ENCODE assay signal across 16 cellular contexts in the genomic region with DNA sequence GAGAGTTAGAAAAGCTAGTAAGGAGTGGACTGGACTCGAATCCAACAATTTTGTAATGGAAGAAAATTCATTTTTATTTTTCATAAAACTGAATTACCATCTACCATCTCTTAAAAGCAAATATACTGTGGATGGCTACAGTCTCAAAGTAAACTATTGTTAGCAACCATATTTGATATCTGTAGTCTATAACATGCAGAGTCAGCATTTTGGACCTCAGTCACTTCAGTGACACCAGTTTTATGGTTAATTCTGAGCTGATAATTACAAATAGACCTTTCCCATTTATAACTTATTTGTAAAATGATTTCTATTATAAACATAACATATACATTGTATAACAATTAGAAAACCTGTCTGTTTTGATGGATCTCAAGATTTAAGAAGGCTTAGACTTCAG. TPM values are rescaled to one million over a fixed set of nuclear protein-coding genes. Genes with fewer than 3 reads are reported as not detected.
DNase-seq lines count a peak whose midpoint lies in the region; ATAC-seq and TF ChIP-seq lines count a peak whose summit lies in the region.
"Had no signal": no experiment of that assay in that cellular context is flagged by ENCODE, and none has a peak within 500 bp of the region (broad histone marks: within the 10 kb centered on the region; RNA-seq: fewer than 3 reads in every experiment).

No MANE protein-coding gene starts in this region.

- intact Hi-C loops in left ventricle myocardium inferior (cut with micrococcal nuclease), result no loop called here

- no peak overlapping the region for H3K27ac ChIP-seq in left ventricle myocardium inferior (replicated peaks)
- no peak overlapping the region for H3K27ac ChIP-seq in right atrium auricular region
- H3K27ac ChIP-seq: SK-N-MC had no signal

- H3K27ac Mint-ChIP-seq in T-helper 17 cell, result peak overlapping the region; percentile 86
- no peak overlapping the region for H3K27ac Mint-ChIP-seq in glutamatergic neuron (ENCODE audit: unreplicated experiment)
- H3K27ac Mint-ChIP-seq in stimulated activated memory B cell treated with anti-CD40 and anti-IgM and Interleukin-4, amounts not matched to agents 10 μg/mL and 1 μg/mL and 100 μg/mL, for 72 hours, result peak overlapping the region; percentile 79

- H3K36me3 ChIP-seq in left ventricle myocardium inferior, result peaks cover 5% of the 10 kb centered on the region
- no peaks in the 10 kb centered on the region for H3K36me3 ChIP-seq in right atrium auricular region

- DNase-seq in left ventricle myocardium inferior (no peak), right atrium auricular region (ENCODE audit: low spot score) (no peak), T-helper 17 cell (no peak), glutamatergic neuron (no peak)
- DNase-seq: activated CD4-positive, alpha-beta T cell treated with anti-CD3 and anti-CD28 coated beads for 1 hour; activated naive CD4-positive, alpha-beta T cell treated with Interleukin-2 at 50 U/mL for 16 hours; midbrain; NCI-H1092; NCI-H2227 treated with DMSO at 0.1 percent for 48 hours; stimulated activated CD8-positive, alpha-beta memory T cell treated with anti-CD3 and anti-CD28 coated beads, Interleukin-4, amount 100 ng/mL, for 48 hours had no signal

- H3K9me3 Mint-ChIP-seq in glutamatergic neuron (ENCODE audit: unreplicated experiment), result peaks cover 2% of the 10 kb centered on the region
- no peaks in the 10 kb centered on the region for H3K9me3 Mint-ChIP-seq in stimulated activated memory B cell treated with anti-CD40 and anti-IgM and Interleukin-4, amounts not matched to agents 10 μg/mL and 1 μg/mL and 100 μg/mL, for 72 hours

- peak overlapping the region; percentile 95 for H3K4me3 ChIP-seq in left ventricle myocardium inferior
- no peak overlapping the region for H3K4me3 ChIP-seq in right atrium auricular region

- no peak for TF ChIP-seq CTCF in left ventricle myocardium inferior (IDR thresholded peaks at IDR 0.05; ENCODE audit: borderline replicate concordance)
- no peak for TF ChIP-seq CTCF in right atrium auricular region (IDR thresholded peaks at IDR 0.05)
- TF ChIP-seq CTCF in glutamatergic neuron (IDR thresholded peaks at IDR 0.05; ENCODE audit: partially characterized antibody, unreplicated experiment), result no peak

- H3K4me1 ChIP-seq in left ventricle myocardium inferior (peaks cover 31% of the 10 kb centered on the region), right atrium auricular region (peaks cover 0 to 8% of the 10 kb centered on the region in 2 donors)

- H3K9me3 ChIP-seq in left ventricle myocardium inferior (replicated peaks) (no peaks in the 10 kb centered on the region), right atrium auricular region (no peaks in the 10 kb centered on the region), T-helper 17 cell (ENCODE audit: control insufficient read depth, low read length, poor library complexity, severe bottlenecking) (no peaks in the 10 kb centered on the region)

- no peak for ATAC-seq in T-helper 17 cell
- ATAC-seq in stimulated activated memory B cell treated with anti-CD40 and anti-IgM and Interleukin-4, amounts not matched to agents 10 μg/mL and 1 μg/mL and 100 μg/mL, for 72 hours, result no peak
- no peak for ATAC-seq in esophagus mucosa
- ATAC-seq in HG03442 (IDR thresholded peaks at IDR 0.05; ENCODE audit: unreplicated experiment), result no peak
- no peak for ATAC-seq in HG02870 (IDR thresholded peaks at IDR 0.05; ENCODE audit: unreplicated experiment)

- H3K4me3 Mint-ChIP-seq in T-helper 17 cell (peak overlapping the region; percentile 96), glutamatergic neuron (ENCODE audit: unreplicated experiment) (peak overlapping the region; percentile 49)
- H3K4me3 Mint-ChIP-seq in stimulated activated memory B cell treated with anti-CD40 and anti-IgM and Interleukin-4, amounts not matched to agents 10 μg/mL and 1 μg/mL and 100 μg/mL, for 72 hours, result peak overlapping the region; percentile 87

- H3K27me3 ChIP-seq in left ventricle myocardium inferior (ENCODE audit: low read depth) (no peaks in the 10 kb centered on the region), right atrium auricular region (no peaks in the 10 kb centered on the region)

- H3K36me3 Mint-ChIP-seq in T-helper 17 cell (ENCODE audit: low read depth) (peaks cover 2% of the 10 kb centered on the region), glutamatergic neuron (ENCODE audit: unreplicated experiment) (peaks cover 5% of the 10 kb centered on the region)
- H3K36me3 Mint-ChIP-seq in stimulated activated memory B cell treated with anti-CD40 and anti-IgM and Interleukin-4, amounts not matched to agents 10 μg/mL and 1 μg/mL and 100 μg/mL, for 72 hours, result peaks cover 26% of the 10 kb centered on the region

- peaks cover 28% of the 10 kb centered on the region for H3K4me1 Mint-ChIP-seq in T-helper 17 cell
- H3K4me1 Mint-ChIP-seq in glutamatergic neuron (ENCODE audit: low read depth, unreplicated experiment), result peaks cover 19% of the 10 kb centered on the region
- peaks cover 48% of the 10 kb centered on the region for H3K4me1 Mint-ChIP-seq in stimulated activated memory B cell treated with anti-CD40 and anti-IgM and Interleukin-4, amounts not matched to agents 10 μg/mL and 1 μg/mL and 100 μg/mL, for 72 hours

- no peaks in the 10 kb centered on the region for H3K27me3 Mint-ChIP-seq in T-helper 17 cell
- peaks cover 9% of the 10 kb centered on the region for H3K27me3 Mint-ChIP-seq in glutamatergic neuron (ENCODE audit: unreplicated experiment)
- no peaks in the 10 kb centered on the region for H3K27me3 Mint-ChIP-seq in stimulated activated memory B cell treated with anti-CD40 and anti-IgM and Interleukin-4, amounts not matched to agents 10 μg/mL and 1 μg/mL and 100 μg/mL, for 72 hours

RNA-seq across cellular contexts. Expression of gene KRAS, which starts 2.0 kb away (rescaled TPM):
- total RNA-seq in left ventricle myocardium inferior, result 10.8 TPM
- total RNA-seq in right atrium auricular region, result 1 to 10 TPM; 9.6 to 9.9 TPM
- 10 to 100 TPM; 26.4 to 32.3 TPM for total RNA-seq in T-helper 17 cell
- total RNA-seq in glutamatergic neuron (ENCODE audit: unreplicated experiment), result 42.6 TPM
- 26.7 TPM for total RNA-seq in esophagus mucosa

RNA-seq across cellular contexts. Expression of gene ETFRF1, which starts 53.7 kb away (rescaled TPM):
- 71.5 TPM for total RNA-seq in left ventricle myocardium inferior
- total RNA-seq in right atrium auricular region, result 10 to 100 TPM; 48.7 to 82.4 TPM
- total RNA-seq in T-helper 17 cell, result 10 to 100 TPM; 23.2 to 28.5 TPM
- total RNA-seq in glutamatergic neuron (ENCODE audit: unreplicated experiment), result 14.9 TPM
- total RNA-seq in esophagus mucosa, result 13.1 TPM

RNA-seq across cellular contexts. Expression of gene DNAI7, which starts 53.8 kb away (rescaled TPM):
- total RNA-seq in left ventricle myocardium inferior (1.1 TPM), right atrium auricular region (1 to 10 TPM; 1.5 to 1.6 TPM), T-helper 17 cell (1 to 10 TPM in 1 of 2 donors, under 1 TPM in 1; 0.72 to 1.1 TPM), glutamatergic neuron (ENCODE audit: unreplicated experiment) (0.76 TPM), esophagus mucosa (not detected)
- total RNA-seq: pulmonary artery endothelial cell had no signal
